ENCODE assay signal across 8 cellular contexts in the genomic region with DNA sequence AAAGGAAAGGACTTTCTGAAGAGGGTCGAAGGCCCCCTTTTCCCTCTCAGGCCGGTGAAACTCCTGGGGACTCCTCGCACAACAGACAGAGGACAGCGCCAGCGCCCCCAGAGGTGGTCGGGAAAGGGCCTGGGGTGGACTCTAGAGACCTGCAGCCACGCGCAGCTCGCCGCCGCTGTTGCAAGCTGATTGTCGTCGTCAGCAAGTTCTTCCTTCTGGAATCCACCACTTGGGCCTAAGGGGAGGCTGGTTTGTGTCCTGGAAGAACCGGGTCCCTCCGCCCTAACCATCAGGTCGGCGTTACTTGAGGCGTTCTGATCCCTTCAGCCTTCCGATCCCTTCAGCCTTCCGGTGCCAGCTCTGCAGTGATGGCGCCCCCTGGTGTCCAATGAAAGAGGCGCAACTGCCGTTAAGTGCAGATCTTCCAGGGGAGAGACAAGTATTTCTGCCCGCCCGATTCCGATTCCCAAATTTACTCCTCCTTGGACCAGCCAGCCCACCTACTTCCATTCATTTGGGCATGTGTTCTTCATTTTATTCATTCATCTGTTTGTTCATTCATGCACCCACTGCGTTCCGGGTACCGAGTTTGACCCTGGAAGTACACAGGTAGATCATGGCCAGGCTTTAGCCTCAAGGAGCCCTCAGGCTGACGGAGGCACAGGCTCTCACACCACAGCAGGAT.
A peak's percentile ranks its signal among the peaks of the same experiment; 100 is the strongest.
DNase-seq lines count a peak whose midpoint lies in the region; ATAC-seq and TF ChIP-seq lines count a peak whose summit lies in the region.

No MANE protein-coding gene starts in this region.

- no CpG with 5 or more reads among the region's 30 CpGs for WGBS in trophoblast cell (ENCODE audit: extremely low coverage, insufficient coverage, insufficient read length)
- WGBS in transverse colon (ENCODE audit: low coverage in 1 of 2), 2 donors, result 8 to 10% methylated on average over 12 to 29 of the region's 30 CpGs

- no peak overlapping the region for H3K4ac ChIP-seq in trophoblast cell (ENCODE audit: low read depth, low read length)

- peaks cover 5% of the 10 kb centered on the region for H3K9me3 Mint-ChIP-seq in activated naive CD8-positive, alpha-beta T cell (ENCODE audit: low read depth)

- H3K9me3 ChIP-seq in cardiac muscle cell (ENCODE audit: low read depth) (no peaks in the 10 kb centered on the region), trophoblast cell (ENCODE audit: insufficient read depth, low read depth, low read length) (peaks cover 2% of the 10 kb centered on the region), transverse colon (peaks cover 5 to 8% of the 10 kb centered on the region in 2 donors)

- H3K79me2 ChIP-seq in trophoblast cell (ENCODE audit: control insufficient read depth, insufficient read depth, low read length, poor library complexity), result no peaks in the 10 kb centered on the region

- H3K4me2 ChIP-seq in trophoblast cell (ENCODE audit: low read length), result peak overlapping the region; percentile 74

- intact Hi-C loops in transverse colon (cut with DNase I; ENCODE audit: low total_unique reads), result loop anchor here (1.0 kb wide), 1 partner anchor 396 kb away; no protein-coding TSS in a partner anchor

- no peaks in the 10 kb centered on the region for H3K36me3 Mint-ChIP-seq in activated naive CD8-positive, alpha-beta T cell

- H3K4me3 Mint-ChIP-seq in activated naive CD8-positive, alpha-beta T cell, result peak overlapping the region; percentile 41

- H3K27me3 Mint-ChIP-seq in activated naive CD8-positive, alpha-beta T cell, result peaks cover 27% of the 10 kb centered on the region

- H4K91ac ChIP-seq in trophoblast cell (ENCODE audit: low read depth, low read length), result no peak overlapping the region

- H2BK5ac ChIP-seq in trophoblast cell (ENCODE audit: low read depth, low read length, poor library complexity), result no peak overlapping the region

- H2BK120ac ChIP-seq in trophoblast cell (ENCODE audit: insufficient read depth, low read length, poor library complexity), result no peak overlapping the region

- H3K27me3 ChIP-seq in cardiac muscle cell (peaks cover 24% of the 10 kb centered on the region), trophoblast cell (ENCODE audit: insufficient read depth, low read length) (no peaks in the 10 kb centered on the region), transverse colon (peaks cover 39% of the 10 kb centered on the region)

- H3K4me1 Mint-ChIP-seq in activated naive CD8-positive, alpha-beta T cell (ENCODE audit: low read depth), result peaks cover 6% of the 10 kb centered on the region

- no peak overlapping the region for H3K27ac Mint-ChIP-seq in activated naive CD8-positive, alpha-beta T cell

- H3K18ac ChIP-seq in trophoblast cell (ENCODE audit: low read length), result no peak overlapping the region

- H3K4me1 ChIP-seq in cardiac muscle cell (ENCODE audit: low read depth) (no peaks in the 10 kb centered on the region), trophoblast cell (ENCODE audit: control insufficient read depth in 1 of 2, insufficient read depth in 2 of 2, low read length in 2 of 2) (no peaks in the 10 kb centered on the region), transverse colon (peaks cover 0 to 4% (median 2%) of the 10 kb centered on the region in 4 donors)

- H3K79me1 ChIP-seq in trophoblast cell (ENCODE audit: low read length), result no peaks in the 10 kb centered on the region

- H2AK5ac ChIP-seq in trophoblast cell (ENCODE audit: low read length), result no peak overlapping the region

- no peak overlapping the region for H3K23ac ChIP-seq in trophoblast cell (ENCODE audit: low read length)

- H3K27ac ChIP-seq in cardiac muscle cell (no peak overlapping the region), trophoblast cell (ENCODE audit: low read depth, low read length) (no peak overlapping the region), transverse colon (no peak overlapping the region)

- H2AFZ ChIP-seq in trophoblast cell (ENCODE audit: insufficient read depth, low read length, poor library complexity), result peak overlapping the region; percentile 82

- peak; percentile 96 for ATAC-seq in SK-N-SH treated with all-trans-retinoic acid at 6 μM for 48 hours
- ATAC-seq in HG02588 (IDR thresholded peaks at IDR 0.05; ENCODE audit: unreplicated experiment), result no peak

- no peak overlapping the region for H3K14ac ChIP-seq in trophoblast cell (ENCODE audit: low read length)

- TF ChIP-seq POLR2A in transverse colon (IDR thresholded peaks at IDR 0.05), result no peak

- H3K4me3 ChIP-seq in cardiac muscle cell, result peak overlapping the region; percentile 35
- H3K4me3 ChIP-seq in trophoblast cell (ENCODE audit: low read depth, low read length), result peak overlapping the region; percentile 55
- peak overlapping the region in 1 of 4 donors; percentile 32 for H3K4me3 ChIP-seq in transverse colon

- no peak overlapping the region for H3K9ac ChIP-seq in trophoblast cell (ENCODE audit: low read length)

- H3K36me3 ChIP-seq in cardiac muscle cell (no peaks in the 10 kb centered on the region), trophoblast cell (ENCODE audit: control insufficient read depth in 1 of 2, insufficient read depth in 2 of 2, low read length in 2 of 2) (no peaks in the 10 kb centered on the region), transverse colon (no peaks in the 10 kb centered on the region)

- in situ Hi-C loops in transverse colon (cut with MboI; ENCODE audit: low pct_ligation_motif_present in 1 of 4, low pct_unique_long_range_greater_than_20kb in 1 of 4, low sequenced_read_pairs in 3 of 4), result loop anchor here in 2 of 4 donors (10.0 to 25.0 kb wide), 2 partner anchors 394 to 402 kb away; no protein-coding TSS in a partner anchor

- H4K12ac ChIP-seq in trophoblast cell (ENCODE audit: low read depth, low read length), result no peak overlapping the region

- TF ChIP-seq EP300 in transverse colon (IDR thresholded peaks at IDR 0.05; ENCODE audit: low read depth), result no peak

- H2BK12ac ChIP-seq in trophoblast cell (ENCODE audit: low read length), result no peak overlapping the region

- peak; percentile 92 for TF ChIP-seq CTCF in cardiac muscle cell (IDR thresholded peaks at IDR 0.05; ENCODE audit: low read depth, low read length)
- peak; percentile 72 to 92 (median 83) for TF ChIP-seq CTCF in transverse colon (IDR thresholded peaks at IDR 0.05)

- peak overlapping the region; percentile 50 for H4K8ac ChIP-seq in trophoblast cell (ENCODE audit: low read depth, low read length)

- peak; percentile 79 for DNase-seq in GM03348 (ENCODE audit: low spot score)
- DNase-seq in LHCN-M2 (ENCODE audit: low read depth), result peak; percentile 36
- DNase-seq in cardiac muscle cell (ENCODE audit: low read depth in 1 of 2, low spot score in 1 of 2), result peak; percentile 78 to 83
- DNase-seq in trophoblast cell, result peak; percentile 36 to 84
- DNase-seq in transverse colon, result peak; percentile 63

TF ChIP-seq in SK-N-SH treated with all-trans-retinoic acid at 6 μM for 48 hours, 23 proteins besides CTCF, POLR2A, EP300 and RAD21 (continues in another document):
- TF ChIP-seq ZNF565 (CRISPR knock-in tag; conservative IDR thresholded peaks at IDR 0.05; ENCODE audit: low read depth) (no peak), GLIS3 (CRISPR knock-in tag; IDR thresholded peaks at IDR 0.05) (no peak), ZNF70 (CRISPR knock-in tag; IDR thresholded peaks at IDR 0.05) (no peak), RARB (CRISPR knock-in tag; IDR thresholded peaks at IDR 0.05) (no peak), PPARA (CRISPR knock-in tag; IDR thresholded peaks at IDR 0.05; ENCODE audit: borderline replicate concordance) (no peak), ZNF8 (CRISPR knock-in tag; IDR thresholded peaks at IDR 0.05) (no peak), ZFP30 (CRISPR knock-in tag; IDR thresholded peaks at IDR 0.05) (no peak), ISL1 (CRISPR knock-in tag; IDR thresholded peaks at IDR 0.05) (no peak), ARNTL (CRISPR knock-in tag; IDR thresholded peaks at IDR 0.05; ENCODE audit: borderline replicate concordance, low read depth) (no peak)
- TF ChIP-seq, protein P1, sequence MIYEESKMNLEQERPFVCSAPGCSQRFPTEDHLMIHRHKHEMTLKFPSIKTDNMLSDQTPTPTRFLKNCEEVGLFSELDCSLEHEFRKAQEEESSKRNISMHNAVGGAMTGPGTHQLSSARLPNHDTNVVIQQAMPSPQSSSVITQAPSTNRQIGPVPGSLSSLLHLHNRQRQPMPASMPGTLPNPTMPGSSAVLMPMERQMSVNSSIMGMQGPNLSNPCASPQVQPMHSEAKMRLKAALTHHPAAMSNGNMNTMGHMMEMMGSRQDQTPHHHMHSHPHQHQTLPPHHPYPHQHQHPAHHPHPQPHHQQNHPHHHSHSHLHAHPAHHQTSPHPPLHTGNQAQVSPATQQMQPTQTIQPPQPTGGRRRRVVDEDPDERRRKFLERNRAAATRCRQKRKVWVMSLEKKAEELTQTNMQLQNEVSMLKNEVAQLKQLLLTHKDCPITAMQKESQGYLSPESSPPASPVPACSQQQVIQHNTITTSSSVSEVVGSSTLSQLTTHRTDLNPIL (CRISPR knock-in tag; IDR thresholded peaks at IDR 0.05; ENCODE audit: low read depth), result no peak
- TF ChIP-seq, protein P2, sequence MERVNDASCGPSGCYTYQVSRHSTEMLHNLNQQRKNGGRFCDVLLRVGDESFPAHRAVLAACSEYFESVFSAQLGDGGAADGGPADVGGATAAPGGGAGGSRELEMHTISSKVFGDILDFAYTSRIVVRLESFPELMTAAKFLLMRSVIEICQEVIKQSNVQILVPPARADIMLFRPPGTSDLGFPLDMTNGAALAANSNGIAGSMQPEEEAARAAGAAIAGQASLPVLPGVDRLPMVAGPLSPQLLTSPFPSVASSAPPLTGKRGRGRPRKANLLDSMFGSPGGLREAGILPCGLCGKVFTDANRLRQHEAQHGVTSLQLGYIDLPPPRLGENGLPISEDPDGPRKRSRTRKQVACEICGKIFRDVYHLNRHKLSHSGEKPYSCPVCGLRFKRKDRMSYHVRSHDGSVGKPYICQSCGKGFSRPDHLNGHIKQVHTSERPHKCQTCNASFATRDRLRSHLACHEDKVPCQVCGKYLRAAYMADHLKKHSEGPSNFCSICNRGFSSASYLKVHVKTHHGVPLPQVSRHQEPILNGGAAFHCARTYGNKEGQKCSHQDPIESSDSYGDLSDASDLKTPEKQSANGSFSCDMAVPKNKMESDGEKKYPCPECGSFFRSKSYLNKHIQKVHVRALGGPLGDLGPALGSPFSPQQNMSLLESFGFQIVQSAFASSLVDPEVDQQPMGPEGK (CRISPR knock-in tag; IDR thresholded peaks at IDR 0.05; ENCODE audit: borderline replicate concordance), result no peak
- TF ChIP-seq, protein P3, sequence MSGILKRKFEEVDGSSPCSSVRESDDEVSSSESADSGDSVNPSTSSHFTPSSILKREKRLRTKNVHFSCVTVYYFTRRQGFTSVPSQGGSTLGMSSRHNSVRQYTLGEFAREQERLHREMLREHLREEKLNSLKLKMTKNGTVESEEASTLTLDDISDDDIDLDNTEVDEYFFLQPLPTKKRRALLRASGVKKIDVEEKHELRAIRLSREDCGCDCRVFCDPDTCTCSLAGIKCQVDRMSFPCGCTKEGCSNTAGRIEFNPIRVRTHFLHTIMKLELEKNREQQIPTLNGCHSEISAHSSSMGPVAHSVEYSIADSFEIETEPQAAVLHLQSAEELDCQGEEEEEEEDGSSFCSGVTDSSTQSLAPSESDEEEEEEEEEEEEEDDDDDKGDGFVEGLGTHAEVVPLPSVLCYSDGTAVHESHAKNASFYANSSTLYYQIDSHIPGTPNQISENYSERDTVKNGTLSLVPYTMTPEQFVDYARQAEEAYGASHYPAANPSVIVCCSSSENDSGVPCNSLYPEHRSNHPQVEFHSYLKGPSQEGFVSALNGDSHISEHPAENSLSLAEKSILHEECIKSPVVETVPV (CRISPR knock-in tag; IDR thresholded peaks at IDR 0.05), result no peak
